ENCODE assay signal across 11 cellular contexts in genomic region chr12:1534708-1535107, GRCh38. TPM values are rescaled to one million over a fixed set of nuclear protein-coding genes. Genes with fewer than 3 reads are reported as not detected.
DNase-seq lines count a peak whose midpoint lies in the region; ATAC-seq and TF ChIP-seq lines count a peak whose summit lies in the region.
"Had no signal": no experiment of that assay in that cellular context is flagged by ENCODE, and none has a peak within 500 bp of the region (broad histone marks: within the 10 kb centered on the region; RNA-seq: fewer than 3 reads in every experiment).

No MANE protein-coding gene starts in this region.

- POLR2A ChIA-PET in HEK293T (lab: Yijun Ruan, JAX) = interaction anchor here (1.1 kb wide), 1 partner anchor 9 kb away, joined by 3 read pairs; no protein-coding TSS in a partner anchor

- DNase-seq in EL (peak; percentile 14), HEK293T (ENCODE audit: extremely low spot score) (no peak), NCI-H1436 (lab: John Stamatoyannopoulos, UW) (no peak), G401 (ENCODE audit: low spot score) (no peak)
- DNase-seq in effector memory CD8-positive, alpha-beta T cell = no peak
- DNase-seq: naive B cell, NCI-H2227 treated with DMSO at 0.1 percent for 48 hours had no signal

- H3K9me3 Mint-ChIP-seq in effector memory CD8-positive, alpha-beta T cell = no peaks in the 10 kb centered on the region
- H3K9me3 Mint-ChIP-seq: stimulated activated naive CD8-positive, alpha-beta T cell treated with anti-CD3 and anti-CD28 coated beads, Interleukin-15, Interleukin-2, amounts not matched to agents 100 ng/mL and 50 ng/mL, for 24 hours had no signal

- CTCF ChIA-PET in HEK293T (lab: Yijun Ruan, JAX) = interaction anchor here (1.0 kb wide), 1 partner anchor 54 kb away, joined by 3 read pairs; no protein-coding TSS in a partner anchor

- peaks cover 61 to 90% of the 10 kb centered on the region in 2 donors for H3K27me3 Mint-ChIP-seq in effector memory CD8-positive, alpha-beta T cell

- in situ Hi-C loops in G401 (cut with HindIII; ENCODE audit: low sequenced_read_pairs) = no loop called here

- peak overlapping the region in 1 of 2 donors; percentile 0 for H3K27ac Mint-ChIP-seq in effector memory CD8-positive, alpha-beta T cell
- H3K27ac Mint-ChIP-seq: naive B cell; stimulated activated naive CD8-positive, alpha-beta T cell treated with anti-CD3 and anti-CD28 coated beads, Interleukin-15, Interleukin-2, amounts not matched to agents 100 ng/mL and 50 ng/mL, for 24 hours had no signal

- ATAC-seq in GM19468 (IDR thresholded peaks at IDR 0.05; ENCODE audit: extremely low read depth, unreplicated experiment) = peak; percentile 15
- ATAC-seq in HG03457 (IDR thresholded peaks at IDR 0.05; ENCODE audit: unreplicated experiment) = peak; percentile 47
- no peak for ATAC-seq in effector memory CD8-positive, alpha-beta T cell (replicated peaks)
- no peak for ATAC-seq in HG02970 (IDR thresholded peaks at IDR 0.05; ENCODE audit: low FRiP score, unreplicated experiment)

- peaks cover 20% of the 10 kb centered on the region for H3K36me3 Mint-ChIP-seq in effector memory CD8-positive, alpha-beta T cell (ENCODE audit: insufficient read depth)
- H3K36me3 Mint-ChIP-seq: naive B cell had no signal

- peaks cover 33 to 36% of the 10 kb centered on the region in 2 donors for H3K4me1 Mint-ChIP-seq in effector memory CD8-positive, alpha-beta T cell (ENCODE audit: low read depth in 2 of 2)

- peak overlapping the region; percentile 82 to 84 for H3K4me3 Mint-ChIP-seq in effector memory CD8-positive, alpha-beta T cell

TF ChIP-seq in HEK293T, 16 proteins besides CTCF, POLR2A, EP300 and RAD21:
- TF ChIP-seq FOXA1 (IDR thresholded peaks at IDR 0.05) = no peak
- no peak for TF ChIP-seq CTBP1 (IDR thresholded peaks at IDR 0.05; ENCODE audit: borderline replicate concordance)
- TF ChIP-seq PKNOX1 (IDR thresholded peaks at IDR 0.05) = no peak
- TF ChIP-seq ELF4 (IDR thresholded peaks at IDR 0.05) = no peak
- no peak for TF ChIP-seq L3MBTL2 (conservative IDR thresholded peaks at IDR 0.05)
- no peak for TF ChIP-seq ARNT (IDR thresholded peaks at IDR 0.05)
- TF ChIP-seq FOXK2 (IDR thresholded peaks at IDR 0.05) = no peak
- no peak for TF ChIP-seq HDGF (IDR thresholded peaks at IDR 0.05; ENCODE audit: borderline replicate concordance)
- no peak for TF ChIP-seq ZNF384 (IDR thresholded peaks at IDR 0.05)
- TF ChIP-seq TARDBP (IDR thresholded peaks at IDR 0.05) = no peak
- no peak for TF ChIP-seq SP1 (IDR thresholded peaks at IDR 0.05)
- TF ChIP-seq SUZ12 (IDR thresholded peaks at IDR 0.05) = no peak
- TF ChIP-seq FOXM1 (IDR thresholded peaks at IDR 0.05; ENCODE audit: borderline replicate concordance) = no peak
- TF ChIP-seq NFRKB (IDR thresholded peaks at IDR 0.05) = no peak

RNA-seq across cellular contexts. Expression of gene FBXL14, which starts 59.7 kb away (rescaled TPM):
- 21.5 and 22.3 TPM in 2 replicates for total RNA-seq in G401 (2014; rRNA removed; shearing (Covaris generic))

Comparison
In these comparisons a context has a peak if more than half of its experiments do, and no peak if none do; other contexts are left out.
1. ATAC-seq: peak in GM19468 (single experiment) and HG03457 (single experiment); none in effector memory CD8-positive, alpha-beta T cell (single experiment) and HG02970 (single experiment).